ENCODE assay signal across 20 cellular contexts in the genomic region with DNA sequence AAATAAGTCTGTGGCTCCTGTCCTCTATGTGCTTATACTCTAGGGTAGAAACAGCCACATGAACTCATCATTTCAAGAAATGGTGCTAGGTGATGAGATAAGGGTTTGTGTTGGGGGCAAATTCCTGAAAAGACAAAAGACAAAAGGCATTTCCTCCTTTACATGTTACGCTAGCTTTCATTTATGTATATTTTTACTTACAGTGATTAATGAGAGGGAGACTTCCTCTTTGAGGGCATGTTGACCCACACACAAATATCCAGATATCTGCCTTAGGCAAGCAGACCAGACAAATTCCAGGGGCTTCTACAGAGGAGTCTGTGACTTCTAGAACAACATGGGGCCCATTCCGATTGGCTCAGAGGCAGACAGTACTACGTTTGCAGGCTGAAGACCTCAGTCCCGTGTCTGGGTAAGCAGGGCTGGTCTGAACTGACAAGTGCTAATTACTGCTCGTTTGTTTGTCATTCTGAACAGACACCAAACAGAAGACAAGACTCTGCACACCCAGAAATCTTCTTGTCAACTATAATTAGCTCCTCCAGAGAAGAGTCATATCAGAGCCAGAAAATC.
DNase-seq lines count a peak whose midpoint lies in the region; ATAC-seq, FAIRE-seq and TF ChIP-seq lines count a peak whose summit lies in the region.
"Had no signal": no experiment of that assay in that cellular context is flagged by ENCODE, and none has a peak within 500 bp of the region (broad histone marks: within the 10 kb centered on the region; RNA-seq: fewer than 3 reads in every experiment).

No MANE protein-coding gene starts in this region.

- H2BK5ac ChIP-seq in trophoblast cell (ENCODE audit: low read depth, low read length, poor library complexity), result peak overlapping the region; percentile 54

- H2BK12ac ChIP-seq in trophoblast cell (ENCODE audit: low read length), result no peak overlapping the region

- no peaks in the 10 kb centered on the region for H3K4me1 Mint-ChIP-seq in stimulated activated naive CD8-positive, alpha-beta T cell treated with anti-CD3 and anti-CD28 coated beads, Interleukin-15, amount 100 ng/mL, for 72 hours
- H3K4me1 Mint-ChIP-seq in activated CD4-positive, alpha-beta T cell treated with anti-CD3 and anti-CD28 coated beads, Interleukin-2, amount 10 ng/mL, durations not matched to agents 24 days and 14 days, result no peaks in the 10 kb centered on the region
- H3K4me1 Mint-ChIP-seq: CD4-positive, CD25-positive, alpha-beta regulatory T cell had no signal

- H3K27ac ChIP-seq in trophoblast cell (ENCODE audit: low read depth, low read length), result peak overlapping the region; percentile 73
- H3K27ac ChIP-seq: coronary artery, Peyer's patch, sigmoid colon, upper lobe of left lung had no signal

- no peak overlapping the region for H3K4ac ChIP-seq in trophoblast cell (ENCODE audit: low read depth, low read length)

- H3K9ac ChIP-seq in trophoblast cell (ENCODE audit: low read length), result no peak overlapping the region

- no peaks in the 10 kb centered on the region for H3K27me3 ChIP-seq in trophoblast cell (ENCODE audit: insufficient read depth, low read length)
- H3K27me3 ChIP-seq: Peyer's patch, sigmoid colon, upper lobe of left lung had no signal

- no peak overlapping the region for H3K27ac Mint-ChIP-seq in stimulated activated naive CD8-positive, alpha-beta T cell treated with anti-CD3 and anti-CD28 coated beads, Interleukin-15, amount 100 ng/mL, for 72 hours
- no peak overlapping the region for H3K27ac Mint-ChIP-seq in activated CD4-positive, alpha-beta T cell treated with anti-CD3 and anti-CD28 coated beads, Interleukin-2, amount 10 ng/mL, durations not matched to agents 24 days and 14 days
- H3K27ac Mint-ChIP-seq: activated naive CD4-positive, alpha-beta T cell treated with anti-CD3 and anti-CD28 coated beads for 36 hours; CD4-positive, CD25-positive, alpha-beta regulatory T cell; stimulated activated naive CD8-positive, alpha-beta T cell treated with anti-CD3 and anti-CD28 coated beads, Interleukin-15, Interleukin-2, amounts not matched to agents 100 ng/mL and 50 ng/mL, for 24 hours had no signal

- no peak overlapping the region for H2AFZ ChIP-seq in trophoblast cell (ENCODE audit: insufficient read depth, low read length, poor library complexity)

- H3K79me2 ChIP-seq in trophoblast cell (ENCODE audit: control insufficient read depth, insufficient read depth, low read length, poor library complexity), result no peaks in the 10 kb centered on the region

- peaks cover 19% of the 10 kb centered on the region for H3K79me1 ChIP-seq in trophoblast cell (ENCODE audit: low read length)

- intact Hi-C loops in activated CD4-positive, alpha-beta T cell treated with anti-CD3 and anti-CD28 coated beads, Interleukin-2, amount 10 ng/mL, durations not matched to agents 24 days and 14 days (cut with micrococcal nuclease), result no loop called here

- H3K36me3 Mint-ChIP-seq in activated CD4-positive, alpha-beta T cell treated with anti-CD3 and anti-CD28 coated beads, Interleukin-2, amount 10 ng/mL, durations not matched to agents 24 days and 14 days (ENCODE audit: low read depth), result no peaks in the 10 kb centered on the region
- H3K36me3 Mint-ChIP-seq: CD4-positive, CD25-positive, alpha-beta regulatory T cell had no signal

- H3K14ac ChIP-seq in trophoblast cell (ENCODE audit: low read length), result no peak overlapping the region

- no peak overlapping the region for H4K12ac ChIP-seq in trophoblast cell (ENCODE audit: low read depth, low read length)

- no peak overlapping the region for H2BK120ac ChIP-seq in trophoblast cell (ENCODE audit: insufficient read depth, low read length, poor library complexity)

- no peaks in the 10 kb centered on the region for H3K9me3 ChIP-seq in trophoblast cell (ENCODE audit: insufficient read depth, low read depth, low read length)
- H3K9me3 ChIP-seq: mucosa of descending colon, Peyer's patch, sigmoid colon, upper lobe of left lung had no signal

- H3K4me1 ChIP-seq in trophoblast cell (ENCODE audit: control insufficient read depth in 1 of 2, insufficient read depth in 2 of 2, low read length in 2 of 2), result peaks cover 7% of the 10 kb centered on the region in 2 experiments
- H3K4me1 ChIP-seq: Peyer's patch, upper lobe of left lung had no signal

- no peaks in the 10 kb centered on the region for H3K36me3 ChIP-seq in trophoblast cell (ENCODE audit: control insufficient read depth in 1 of 2, insufficient read depth in 2 of 2, low read length in 2 of 2)
- H3K36me3 ChIP-seq: Peyer's patch, sigmoid colon, upper lobe of left lung had no signal

- H3K23ac ChIP-seq in trophoblast cell (ENCODE audit: low read length), result no peak overlapping the region

- H3K18ac ChIP-seq in trophoblast cell (ENCODE audit: low read length), result no peak overlapping the region

- no CpG with 5 or more reads among the region's 5 CpGs for WGBS in trophoblast cell (ENCODE audit: extremely low coverage, insufficient coverage, insufficient read length)

- no peak overlapping the region for H2AK5ac ChIP-seq in trophoblast cell (ENCODE audit: low read length)

- H3K4me2 ChIP-seq in trophoblast cell (ENCODE audit: low read length), result no peak overlapping the region

- H3K9me3 Mint-ChIP-seq in stimulated activated naive CD8-positive, alpha-beta T cell treated with anti-CD3 and anti-CD28 coated beads, Interleukin-15, amount 100 ng/mL, for 72 hours, result no peaks in the 10 kb centered on the region
- H3K9me3 Mint-ChIP-seq in activated CD4-positive, alpha-beta T cell treated with anti-CD3 and anti-CD28 coated beads, Interleukin-2, amount 10 ng/mL, durations not matched to agents 24 days and 14 days, result no peaks in the 10 kb centered on the region
- H3K9me3 Mint-ChIP-seq: activated naive CD4-positive, alpha-beta T cell treated with anti-CD3 and anti-CD28 coated beads for 36 hours; stimulated activated naive CD8-positive, alpha-beta T cell treated with anti-CD3 and anti-CD28 coated beads, Interleukin-15, Interleukin-2, amounts not matched to agents 100 ng/mL and 50 ng/mL, for 24 hours had no signal

- ATAC-seq in stimulated activated naive CD8-positive, alpha-beta T cell treated with anti-CD3 and anti-CD28 coated beads, Interleukin-15, amount 100 ng/mL, for 72 hours, result no peak
- ATAC-seq in omental fat pad (ENCODE audit: low FRiP score), result no peak
- ATAC-seq: mucosa of descending colon had no signal

- no peaks in the 10 kb centered on the region for H3K27me3 Mint-ChIP-seq in stimulated activated naive CD8-positive, alpha-beta T cell treated with anti-CD3 and anti-CD28 coated beads, Interleukin-15, amount 100 ng/mL, for 72 hours
- no peaks in the 10 kb centered on the region for H3K27me3 Mint-ChIP-seq in activated CD4-positive, alpha-beta T cell treated with anti-CD3 and anti-CD28 coated beads, Interleukin-2, amount 10 ng/mL, durations not matched to agents 24 days and 14 days
- H3K27me3 Mint-ChIP-seq: CD4-positive, CD25-positive, alpha-beta regulatory T cell; stimulated activated naive CD8-positive, alpha-beta T cell treated with anti-CD3 and anti-CD28 coated beads, Interleukin-15, Interleukin-2, amounts not matched to agents 100 ng/mL and 50 ng/mL, for 24 hours had no signal

- peak; percentile 87 for FAIRE-seq in endometrium (lab: Jason Lieb, UNC)

- H4K91ac ChIP-seq in trophoblast cell (ENCODE audit: low read depth, low read length), result no peak overlapping the region

- H3K4me3 Mint-ChIP-seq in stimulated activated naive CD8-positive, alpha-beta T cell treated with anti-CD3 and anti-CD28 coated beads, Interleukin-15, amount 100 ng/mL, for 72 hours, result no peak overlapping the region
- H3K4me3 Mint-ChIP-seq in activated CD4-positive, alpha-beta T cell treated with anti-CD3 and anti-CD28 coated beads, Interleukin-2, amount 10 ng/mL, durations not matched to agents 24 days and 14 days, result no peak overlapping the region
- H3K4me3 Mint-ChIP-seq: activated naive CD4-positive, alpha-beta T cell treated with anti-CD3 and anti-CD28 coated beads for 36 hours; CD4-positive, CD25-positive, alpha-beta regulatory T cell; stimulated activated naive CD8-positive, alpha-beta T cell treated with anti-CD3 and anti-CD28 coated beads, Interleukin-15, Interleukin-2, amounts not matched to agents 100 ng/mL and 50 ng/mL, for 24 hours had no signal

- H4K8ac ChIP-seq in trophoblast cell (ENCODE audit: low read depth, low read length), result no peak overlapping the region

- DNase-seq in NCI-H510A treated with DMSO at 0.1 percent for 48 hours (lab: John Stamatoyannopoulos, UW), result peak; percentile 5
- DNase-seq in NCI-H510A (lab: John Stamatoyannopoulos, UW), result no peak
- peak; percentile 55 for DNase-seq in OCI-M1 (lab: John Stamatoyannopoulos, UW)
- DNase-seq in trophoblast cell, result no peak
- DNase-seq in stimulated activated naive CD8-positive, alpha-beta T cell treated with anti-CD3 and anti-CD28 coated beads, Interleukin-15, amount 100 ng/mL, for 72 hours, result no peak
- no peak for DNase-seq in activated CD4-positive, alpha-beta T cell treated with anti-CD3 and anti-CD28 coated beads, Interleukin-2, amount 10 ng/mL, durations not matched to agents 24 days and 14 days
- no peak for DNase-seq in omental fat pad (ENCODE audit: low spot score)
- DNase-seq: activated CD4-positive, alpha-beta T cell treated with anti-CD3 and anti-CD28 coated beads, Interleukin-2, amount 50 U/mL, for 1 hour; activated naive CD4-positive, alpha-beta T cell treated with anti-CD3 and anti-CD28 coated beads for 36 hours; CD4-positive, CD25-positive, alpha-beta regulatory T cell; DND-41; mucosa of descending colon; NCI-H2081; occipital lobe; Peyer's patch; sigmoid colon; upper lobe of left lung had no signal

- TF ChIP-seq CTCF in omental fat pad (IDR thresholded peaks at IDR 0.05), result no peak

- no peak overlapping the region for H3K4me3 ChIP-seq in trophoblast cell (ENCODE audit: low read depth, low read length)
- H3K4me3 ChIP-seq: coronary artery, mucosa of descending colon, Peyer's patch, sigmoid colon, upper lobe of left lung had no signal

Comparison
In these comparisons a context has a peak if more than half of its experiments do, and no peak if none do; other contexts are left out.
1. DNase-seq: peak in NCI-H510A treated with DMSO at 0.1 percent for 48 hours (single experiment) and OCI-M1 (single experiment); none in NCI-H510A (single experiment), trophoblast cell (0 of 2), stimulated activated naive CD8-positive, alpha-beta T cell treated with anti-CD3 and anti-CD28 coated beads, Interleukin-15, amount 100 ng/mL, for 72 hours (0 of 2), activated CD4-positive, alpha-beta T cell treated with anti-CD3 and anti-CD28 coated beads, Interleukin-2, amount 10 ng/mL, durations not matched to agents 24 days and 14 days (single experiment) and omental fat pad (single experiment).